1 cellular context compared by ENCODE assay signal in genomic region chr6:3742426-3743344, GRCh38.
TF ChIP-seq lines count a peak whose summit lies in the region.

No MANE protein-coding gene starts in this region.

TF ChIP-seq in K562, 482 proteins besides CTCF, POLR2A, EP300 and RAD21 (continued from another document and continues in another):
- TF ChIP-seq MCM3 (IDR thresholded peaks at IDR 0.05) (no peak), KHSRP (IDR thresholded peaks at IDR 0.05) (no peak), RBM34 (IDR thresholded peaks at IDR 0.05; ENCODE audit: borderline replicate concordance, insufficient read depth, low read length) (no peak), DACH1 (IDR thresholded peaks at IDR 0.05; ENCODE audit: partially characterized antibody) (peak; percentile 14), CC2D1A (IDR thresholded peaks at IDR 0.05) (peak; percentile 71), SP2 (IDR thresholded peaks at IDR 0.05; ENCODE audit: extremely low read depth, low read depth, low read length, poor library complexity, severe bottlenecking) (no peak), GABPB1 (CRISPR knock-in tag; IDR thresholded peaks at IDR 0.05) (0 out of 2 replicates have a peak, but pooled peaks have one; percentile 75), NR2C1 (IDR thresholded peaks at IDR 0.05) (peak; percentile 84), NR2C1 (tag; IDR thresholded peaks at IDR 0.05) (peak; percentile 87), STAG1 (CRISPR knock-in tag; IDR thresholded peaks at IDR 0.05; ENCODE audit: borderline replicate concordance) (peak; percentile 97), ZNF778 (CRISPR knock-in tag; IDR thresholded peaks at IDR 0.05) (no peak), RNF2 (IDR thresholded peaks at IDR 0.05) (0 out of 2 replicates have a peak, but pooled peaks have one; percentile 19), TFAP4 (CRISPR knock-in tag; IDR thresholded peaks at IDR 0.05; ENCODE audit: borderline replicate concordance) (peak; percentile 61), RAD51 (IDR thresholded peaks at IDR 0.05; ENCODE audit: borderline replicate concordance, low read depth) (no peak), ZNF551 (CRISPR knock-in tag; IDR thresholded peaks at IDR 0.05) (no peak), MYNN (IDR thresholded peaks at IDR 0.05) (0 out of 2 replicates have a peak, but pooled peaks have one; percentile 45), MYNN (CRISPR knock-in tag; IDR thresholded peaks at IDR 0.05) (no peak), NR2C2 (CRISPR knock-in tag; IDR thresholded peaks at IDR 0.05) (no peak), NR2C2 (tag; IDR thresholded peaks at IDR 0.05) (peak; percentile 95), ELF1 (tag; IDR thresholded peaks at IDR 0.05) (peak; percentile 50; the same call in 1 of the 2 replicates), TSHZ1 (CRISPR knock-in tag; IDR thresholded peaks at IDR 0.05) (0 out of 2 replicates have a peak, but pooled peaks have one; percentile 7), RBM22 (IDR thresholded peaks at IDR 0.05; ENCODE audit: low read depth, low read length, poor library complexity, severe bottlenecking) (no peak), NFIX (CRISPR knock-in tag; IDR thresholded peaks at IDR 0.05; ENCODE audit: low read depth) (no peak), ZNF561 (CRISPR knock-in tag; conservative IDR thresholded peaks at IDR 0.05) (no peak), NR3C1 (CRISPR knock-in tag; IDR thresholded peaks at IDR 0.05) (no peak), LARP7 (IDR thresholded peaks at IDR 0.05) (no peak), LCOR (CRISPR knock-in tag; IDR thresholded peaks at IDR 0.05) (peak; percentile 51; the same call in 1 of the 2 replicates), MAZ (CRISPR knock-in tag; conservative IDR thresholded peaks at IDR 0.05 in 1 of 2, IDR thresholded peaks at IDR 0.05 in 1 of 2) (peak in 1 of 2 experiments; percentile 42; a peak in 1 of 4 replicates), JUN (IDR thresholded peaks at IDR 0.05; ENCODE audit: borderline replicate concordance, low read depth, low read length) (0 out of 2 replicates have a peak, but pooled peaks have one; percentile 27), JUN (CRISPR knock-in tag; IDR thresholded peaks at IDR 0.05; ENCODE audit: borderline replicate concordance) (no peak), TEAD1 (CRISPR knock-in tag; IDR thresholded peaks at IDR 0.05) (peak in 1 of 2 experiments; percentile 80; a peak in 2 of 4 replicates), ARID2 (IDR thresholded peaks at IDR 0.05) (peak; percentile 60; the same call in 1 of the 2 replicates), GABPA (tag; conservative IDR thresholded peaks at IDR 0.05; ENCODE audit: low read depth) (peak; percentile 83), RB1 (IDR thresholded peaks at IDR 0.05; ENCODE audit: low read depth) (peak; percentile 27; the same call in 1 of the 2 replicates), TAF9B (IDR thresholded peaks at IDR 0.05; ENCODE audit: partially characterized antibody) (no peak), MTA2 (IDR thresholded peaks at IDR 0.05; ENCODE audit: low read depth) (no peak), KLF6 (CRISPR knock-in tag; IDR thresholded peaks at IDR 0.05; ENCODE audit: borderline replicate concordance) (no peak), ZNF347 (CRISPR knock-in tag; IDR thresholded peaks at IDR 0.05; ENCODE audit: low read depth) (no peak), ZBTB40 (IDR thresholded peaks at IDR 0.05) (peak; percentile 64), ZBTB40 (CRISPR knock-in tag; IDR thresholded peaks at IDR 0.05) (no peak), FOXJ3 (CRISPR knock-in tag; IDR thresholded peaks at IDR 0.05) (no peak)
- TF ChIP-seq, protein P1, sequence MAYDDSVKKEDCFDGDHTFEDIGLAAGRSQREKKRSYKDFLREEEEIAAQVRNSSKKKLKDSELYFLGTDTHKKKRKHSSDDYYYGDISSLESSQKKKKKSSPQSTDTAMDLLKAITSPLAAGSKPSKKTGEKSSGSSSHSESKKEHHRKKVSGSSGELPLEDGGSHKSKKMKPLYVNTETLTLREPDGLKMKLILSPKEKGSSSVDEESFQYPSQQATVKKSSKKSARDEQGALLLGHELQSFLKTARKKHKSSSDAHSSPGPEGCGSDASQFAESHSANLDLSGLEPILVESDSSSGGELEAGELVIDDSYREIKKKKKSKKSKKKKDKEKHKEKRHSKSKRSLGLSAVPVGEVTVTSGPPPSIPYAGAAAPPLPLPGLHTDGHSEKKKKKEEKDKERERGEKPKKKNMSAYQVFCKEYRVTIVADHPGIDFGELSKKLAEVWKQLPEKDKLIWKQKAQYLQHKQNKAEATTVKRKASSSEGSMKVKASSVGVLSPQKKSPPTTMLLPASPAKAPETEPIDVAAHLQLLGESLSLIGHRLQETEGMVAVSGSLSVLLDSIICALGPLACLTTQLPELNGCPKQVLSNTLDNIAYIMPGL (CRISPR knock-in tag; IDR thresholded peaks at IDR 0.05) = no peak
- TF ChIP-seq, protein P2, sequence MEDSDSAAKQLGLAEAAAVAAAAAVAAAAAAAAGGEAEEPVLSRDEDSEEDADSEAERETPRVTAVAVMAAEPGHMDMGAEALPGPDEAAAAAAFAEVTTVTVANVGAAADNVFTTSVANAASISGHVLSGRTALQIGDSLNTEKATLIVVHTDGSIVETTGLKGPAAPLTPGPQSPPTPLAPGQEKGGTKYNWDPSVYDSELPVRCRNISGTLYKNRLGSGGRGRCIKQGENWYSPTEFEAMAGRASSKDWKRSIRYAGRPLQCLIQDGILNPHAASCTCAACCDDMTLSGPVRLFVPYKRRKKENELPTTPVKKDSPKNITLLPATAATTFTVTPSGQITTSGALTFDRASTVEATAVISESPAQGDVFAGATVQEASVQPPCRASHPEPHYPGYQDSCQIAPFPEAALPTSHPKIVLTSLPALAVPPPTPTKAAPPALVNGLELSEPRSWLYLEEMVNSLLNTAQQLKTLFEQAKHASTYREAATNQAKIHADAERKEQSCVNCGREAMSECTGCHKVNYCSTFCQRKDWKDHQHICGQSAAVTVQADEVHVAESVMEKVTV (CRISPR knock-in tag; IDR thresholded peaks at IDR 0.05) = peak; percentile 91
- TF ChIP-seq, protein P3, sequence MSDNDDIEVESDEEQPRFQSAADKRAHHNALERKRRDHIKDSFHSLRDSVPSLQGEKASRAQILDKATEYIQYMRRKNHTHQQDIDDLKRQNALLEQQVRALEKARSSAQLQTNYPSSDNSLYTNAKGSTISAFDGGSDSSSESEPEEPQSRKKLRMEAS (CRISPR knock-in tag; IDR thresholded peaks at IDR 0.05) = peak; percentile 22; the same call in 1 of the 2 replicates
